In genomic region chr15:59360305-59360704, GRCh38 we compare ENCODE assay signal across 1 cellular context.
TF ChIP-seq lines count a peak whose summit lies in the region.

No MANE protein-coding gene starts in this region.

TF ChIP-seq in WTC11, 78 proteins besides CTCF, POLR2A, EP300 and RAD21 (continued from another document):
- TF ChIP-seq USF1 (CRISPR knock-in tag; IDR thresholded peaks at IDR 0.05) (no peak), NFATC4 (CRISPR knock-in tag; IDR thresholded peaks at IDR 0.05) (no peak), ZNF425 (CRISPR knock-in tag; conservative IDR thresholded peaks at IDR 0.05) (no peak), JUN (CRISPR knock-in tag; IDR thresholded peaks at IDR 0.05) (no peak), PRRX2 (CRISPR knock-in tag; IDR thresholded peaks at IDR 0.05) (no peak), ZNF232 (CRISPR knock-in tag; IDR thresholded peaks at IDR 0.05) (no peak), ZNF416 (CRISPR knock-in tag; IDR thresholded peaks at IDR 0.05) (no peak)
- TF ChIP-seq, protein P1, sequence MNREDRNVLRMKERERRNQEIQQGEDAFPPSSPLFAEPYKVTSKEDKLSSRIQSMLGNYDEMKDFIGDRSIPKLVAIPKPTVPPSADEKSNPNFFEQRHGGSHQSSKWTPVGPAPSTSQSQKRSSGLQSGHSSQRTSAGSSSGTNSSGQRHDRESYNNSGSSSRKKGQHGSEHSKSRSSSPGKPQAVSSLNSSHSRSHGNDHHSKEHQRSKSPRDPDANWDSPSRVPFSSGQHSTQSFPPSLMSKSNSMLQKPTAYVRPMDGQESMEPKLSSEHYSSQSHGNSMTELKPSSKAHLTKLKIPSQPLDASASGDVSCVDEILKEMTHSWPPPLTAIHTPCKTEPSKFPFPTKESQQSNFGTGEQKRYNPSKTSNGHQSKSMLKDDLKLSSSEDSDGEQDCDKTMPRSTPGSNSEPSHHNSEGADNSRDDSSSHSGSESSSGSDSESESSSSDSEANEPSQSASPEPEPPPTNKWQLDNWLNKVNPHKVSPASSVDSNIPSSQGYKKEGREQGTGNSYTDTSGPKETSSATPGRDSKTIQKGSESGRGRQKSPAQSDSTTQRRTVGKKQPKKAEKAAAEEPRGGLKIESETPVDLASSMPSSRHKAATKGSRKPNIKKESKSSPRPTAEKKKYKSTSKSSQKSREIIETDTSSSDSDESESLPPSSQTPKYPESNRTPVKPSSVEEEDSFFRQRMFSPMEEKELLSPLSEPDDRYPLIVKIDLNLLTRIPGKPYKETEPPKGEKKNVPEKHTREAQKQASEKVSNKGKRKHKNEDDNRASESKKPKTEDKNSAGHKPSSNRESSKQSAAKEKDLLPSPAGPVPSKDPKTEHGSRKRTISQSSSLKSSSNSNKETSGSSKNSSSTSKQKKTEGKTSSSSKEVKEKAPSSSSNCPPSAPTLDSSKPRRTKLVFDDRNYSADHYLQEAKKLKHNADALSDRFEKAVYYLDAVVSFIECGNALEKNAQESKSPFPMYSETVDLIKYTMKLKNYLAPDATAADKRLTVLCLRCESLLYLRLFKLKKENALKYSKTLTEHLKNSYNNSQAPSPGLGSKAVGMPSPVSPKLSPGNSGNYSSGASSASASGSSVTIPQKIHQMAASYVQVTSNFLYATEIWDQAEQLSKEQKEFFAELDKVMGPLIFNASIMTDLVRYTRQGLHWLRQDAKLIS (CRISPR knock-in tag; IDR thresholded peaks at IDR 0.05; ENCODE audit: borderline replicate concordance) = no peak
